Comparison of ENCODE assay signal across 8 cellular contexts in genomic region chr9:121121582-121122087, GRCh38. TPM values are rescaled to one million over a fixed set of nuclear protein-coding genes. Genes with fewer than 3 reads are reported as not detected.
DNase-seq lines count a peak whose midpoint lies in the region; ATAC-seq and TF ChIP-seq lines count a peak whose summit lies in the region.

No MANE protein-coding gene starts in this region.

- H3K4me3 ChIP-seq in Peyer's patch (peak overlapping the region; percentile 29 to 48 (median 44)), fibroblast of lung (replicated peaks in 1 of 4; ENCODE audit: control extremely low read depth in 1 of 4, insufficient read depth in 1 of 4, low read depth in 3 of 4, low read length in 4 of 4) (peak overlapping the region; percentile 26 to 77 (median 53))

- H3K9ac ChIP-seq in fibroblast of lung (ENCODE audit: insufficient read depth, low read length) = no peak overlapping the region

- peak overlapping the region; percentile 38 for H2AFZ ChIP-seq in fibroblast of lung (ENCODE audit: low read length)

- H3K4me1 ChIP-seq in Peyer's patch (peaks cover 0 to 9% (median 4%) of the 10 kb centered on the region in 4 donors), fibroblast of lung (ENCODE audit: control insufficient read depth, extremely low read depth, insufficient read depth, low read length) (peaks cover 2% of the 10 kb centered on the region)

- peaks cover 3% of the 10 kb centered on the region for H3K79me2 ChIP-seq in fibroblast of lung (ENCODE audit: control insufficient read depth, insufficient read depth, low read length)

- no peaks in the 10 kb centered on the region for H4K20me1 ChIP-seq in fibroblast of lung (ENCODE audit: control insufficient read depth, extremely low read depth, insufficient read depth, low read length)

- H3K27me3 ChIP-seq in Peyer's patch = no peaks in the 10 kb centered on the region
- no peaks in the 10 kb centered on the region for H3K27me3 ChIP-seq in fibroblast of lung (ENCODE audit: control insufficient read depth, insufficient read depth, low read length)

- H3K4me3 Mint-ChIP-seq in activated T-helper 1 cell treated with anti-CD3 and anti-CD28 coated beads, Interleukin-12 subunit alpha, Interleukin-12 subunit beta, Interleukin-2, Interleukin-4 antibody, amounts not matched to agents 30 ng/mL and 10 ng/mL and 1 ng/mL, durations not matched to agents 14 hours and 24 hours and 36 hours = peak overlapping the region; percentile 75
- H3K4me3 Mint-ChIP-seq in naive thymus-derived CD8-positive, alpha-beta T cell = peak overlapping the region; percentile 81 to 92 (median 88)
- peak overlapping the region; percentile 82 to 87 for H3K4me3 Mint-ChIP-seq in stimulated activated naive B cell treated with anti-CD40 and anti-IgM and Interleukin-4, amounts not matched to agents 10 μg/mL and 1 μg/mL and 100 μg/mL, for 72 hours

- H3K9me3 Mint-ChIP-seq in activated T-helper 1 cell treated with anti-CD3 and anti-CD28 coated beads, Interleukin-12 subunit alpha, Interleukin-12 subunit beta, Interleukin-2, Interleukin-4 antibody, amounts not matched to agents 30 ng/mL and 10 ng/mL and 1 ng/mL, durations not matched to agents 14 hours and 24 hours and 36 hours = no peaks in the 10 kb centered on the region
- no peaks in the 10 kb centered on the region for H3K9me3 Mint-ChIP-seq in naive thymus-derived CD8-positive, alpha-beta T cell
- H3K9me3 Mint-ChIP-seq in stimulated activated naive B cell treated with anti-CD40 and anti-IgM and Interleukin-4, amounts not matched to agents 10 μg/mL and 1 μg/mL and 100 μg/mL, for 72 hours = no peaks in the 10 kb centered on the region

- H3K27me3 Mint-ChIP-seq in activated T-helper 1 cell treated with anti-CD3 and anti-CD28 coated beads, Interleukin-12 subunit alpha, Interleukin-12 subunit beta, Interleukin-2, Interleukin-4 antibody, amounts not matched to agents 30 ng/mL and 10 ng/mL and 1 ng/mL, durations not matched to agents 14 hours and 24 hours and 36 hours (ENCODE audit: insufficient read depth) = no peaks in the 10 kb centered on the region
- no peaks in the 10 kb centered on the region for H3K27me3 Mint-ChIP-seq in naive thymus-derived CD8-positive, alpha-beta T cell
- H3K27me3 Mint-ChIP-seq in stimulated activated naive B cell treated with anti-CD40 and anti-IgM and Interleukin-4, amounts not matched to agents 10 μg/mL and 1 μg/mL and 100 μg/mL, for 72 hours = no peaks in the 10 kb centered on the region

- POLR2A ChIA-PET in naive thymus-derived CD8-positive, alpha-beta T cell (lab: Charles Lee) = interaction anchor here (0.6 to 5.9 kb wide), 24 partner anchors 10 to 329 kb away, joined by 3 to 90 read pairs (median 4); partner anchors contain the start of genes CNTRL, FBXW2, PSMD5 and RAB14

- ATAC-seq in naive thymus-derived CD8-positive, alpha-beta T cell = peak; percentile 94 to 95
- peak; percentile 97 to 99 for ATAC-seq in stimulated activated naive B cell treated with anti-CD40 and anti-IgM and Interleukin-4, amounts not matched to agents 10 μg/mL and 1 μg/mL and 100 μg/mL, for 72 hours (replicated peaks)

- peaks cover 0 to 7% (median 0%) of the 10 kb centered on the region in 3 donors for H3K36me3 ChIP-seq in Peyer's patch
- no peaks in the 10 kb centered on the region for H3K36me3 ChIP-seq in fibroblast of lung (ENCODE audit: control insufficient read depth, insufficient read depth, low read length)

- H3K27ac ChIP-seq in Peyer's patch (peak overlapping the region; percentile 41 to 72 (median 48)), fibroblast of lung (ENCODE audit: insufficient read depth, low read length) (no peak overlapping the region)

- no peak for TF ChIP-seq CTCF in GM20000 (IDR thresholded peaks at IDR 0.05; ENCODE audit: extremely low read depth, missing control alignments)
- peak in 4 of 6 experiments; percentile 32 to 56 (median 51) for TF ChIP-seq CTCF in Peyer's patch (IDR thresholded peaks at IDR 0.05)
- peak; percentile 18 to 37 for TF ChIP-seq CTCF in fibroblast of lung (conservative IDR thresholded peaks at IDR 0.05 in 1 of 2, IDR thresholded peaks at IDR 0.05 in 1 of 2; ENCODE audit: low read depth in 1 of 2, low read length in 2 of 2)

- peaks cover 50% of the 10 kb centered on the region for H3K4me1 Mint-ChIP-seq in activated T-helper 1 cell treated with anti-CD3 and anti-CD28 coated beads, Interleukin-12 subunit alpha, Interleukin-12 subunit beta, Interleukin-2, Interleukin-4 antibody, amounts not matched to agents 30 ng/mL and 10 ng/mL and 1 ng/mL, durations not matched to agents 14 hours and 24 hours and 36 hours (ENCODE audit: low read depth)
- peaks cover 21 to 56% (median 46%) of the 10 kb centered on the region in 4 donors for H3K4me1 Mint-ChIP-seq in naive thymus-derived CD8-positive, alpha-beta T cell
- H3K4me1 Mint-ChIP-seq in stimulated activated naive B cell treated with anti-CD40 and anti-IgM and Interleukin-4, amounts not matched to agents 10 μg/mL and 1 μg/mL and 100 μg/mL, for 72 hours = peaks cover 17 to 39% of the 10 kb centered on the region in 2 donors

- peak in 1 of 2 donors; percentile 57 for TF ChIP-seq POLR2A in Peyer's patch (IDR thresholded peaks at IDR 0.05)

- H3K4me2 ChIP-seq in fibroblast of lung (ENCODE audit: extremely low read depth, insufficient read depth, low read length) = peak overlapping the region; percentile 65

- in situ Hi-C loops in Caki2 (cut with HindIII; ENCODE audit: low pct_unique_long_range_greater_than_20kb, low sequenced_read_pairs) = no loop called here

- DNase-seq in Caki2 (ENCODE audit: low read depth) (peak; percentile 85), GM20000 (ENCODE audit: low spot score) (peak; percentile 82), HS-5 (ENCODE audit: low read depth) (peak; percentile 84), Peyer's patch (peak; percentile 96 to 99 (median 98)), fibroblast of lung (ENCODE audit: low read depth in 2 of 2) (peak; percentile 95 to 97)
- peak; percentile 96 for DNase-seq in activated T-helper 1 cell treated with anti-CD3 and anti-CD28 coated beads, Interleukin-12 subunit alpha, Interleukin-12 subunit beta, Interleukin-2, Interleukin-4 antibody, amounts not matched to agents 30 ng/mL and 10 ng/mL and 1 ng/mL, durations not matched to agents 14 hours and 24 hours and 36 hours (ENCODE audit: low spot score)
- peak; percentile 87 to 98 (median 96) for DNase-seq in naive thymus-derived CD8-positive, alpha-beta T cell
- peak; percentile 95 for DNase-seq in stimulated activated naive B cell treated with anti-CD40 and anti-IgM and Interleukin-4, amounts not matched to agents 10 μg/mL and 1 μg/mL and 100 μg/mL, for 72 hours

- peaks cover 30% of the 10 kb centered on the region for H3K36me3 Mint-ChIP-seq in activated T-helper 1 cell treated with anti-CD3 and anti-CD28 coated beads, Interleukin-12 subunit alpha, Interleukin-12 subunit beta, Interleukin-2, Interleukin-4 antibody, amounts not matched to agents 30 ng/mL and 10 ng/mL and 1 ng/mL, durations not matched to agents 14 hours and 24 hours and 36 hours (ENCODE audit: low read depth)
- H3K36me3 Mint-ChIP-seq in naive thymus-derived CD8-positive, alpha-beta T cell = peaks cover 3 to 40% (median 15%) of the 10 kb centered on the region in 3 donors
- H3K36me3 Mint-ChIP-seq in stimulated activated naive B cell treated with anti-CD40 and anti-IgM and Interleukin-4, amounts not matched to agents 10 μg/mL and 1 μg/mL and 100 μg/mL, for 72 hours = peaks cover 22 to 30% of the 10 kb centered on the region in 2 donors

- intact Hi-C loops in activated T-helper 1 cell treated with anti-CD3 and anti-CD28 coated beads, Interleukin-12 subunit alpha, Interleukin-12 subunit beta, Interleukin-2, Interleukin-4 antibody, amounts not matched to agents 30 ng/mL and 10 ng/mL and 1 ng/mL, durations not matched to agents 14 hours and 24 hours and 36 hours (cut with micrococcal nuclease) = loop anchor here (1.0 to 2.0 kb wide), 11 partner anchors 12 to 541 kb away; partner anchors contain the start of genes CDK5RAP2, CNTRL, FBXW2 and MEGF9

- no peaks in the 10 kb centered on the region for H3K9me3 ChIP-seq in Peyer's patch
- no peaks in the 10 kb centered on the region for H3K9me3 ChIP-seq in fibroblast of lung (ENCODE audit: control insufficient read depth, insufficient read depth, low read depth, low read length)

- H3K27ac Mint-ChIP-seq in activated T-helper 1 cell treated with anti-CD3 and anti-CD28 coated beads, Interleukin-12 subunit alpha, Interleukin-12 subunit beta, Interleukin-2, Interleukin-4 antibody, amounts not matched to agents 30 ng/mL and 10 ng/mL and 1 ng/mL, durations not matched to agents 14 hours and 24 hours and 36 hours = peak overlapping the region; percentile 78
- peak overlapping the region; percentile 83 to 99 (median 94) for H3K27ac Mint-ChIP-seq in naive thymus-derived CD8-positive, alpha-beta T cell
- H3K27ac Mint-ChIP-seq in stimulated activated naive B cell treated with anti-CD40 and anti-IgM and Interleukin-4, amounts not matched to agents 10 μg/mL and 1 μg/mL and 100 μg/mL, for 72 hours = peak overlapping the region; percentile 92

RNA-seq across cellular contexts. Expression of gene CNTRL, which starts 46.9 kb away (rescaled TPM):
- 1.7 and 21.5 TPM in 2 replicates for total RNA-seq in Caki2 (2014; rRNA removed; shearing (Covaris generic); ENCODE audit: low replicate concordance)
- total RNA-seq in Peyer's patch (100 to 1,000 TPM in 1 of 4 donors, 10 to 100 TPM in 2, 1 to 10 TPM in 1; 5.1 to 113 (median 13.7) TPM), fibroblast of lung (6.2 and 6.8 TPM in 2 replicates)
- 69.9 and 74.2 TPM in 2 replicates for total RNA-seq in activated T-helper 1 cell treated with anti-CD3 and anti-CD28 coated beads, Interleukin-12 subunit alpha, Interleukin-12 subunit beta, Interleukin-2, Interleukin-4 antibody, amounts not matched to agents 30 ng/mL and 10 ng/mL and 1 ng/mL, durations not matched to agents 14 hours and 24 hours and 36 hours
- polyA plus RNA-seq in fibroblast of lung = 3.8 and 6.0 TPM in 2 replicates
- 1.9 and 4.8 TPM in 2 replicates for polyA plus RNA-seq in fibroblast of lung (2012)
- 2.4 and 6.4 TPM in 2 replicates for polyA minus RNA-seq in fibroblast of lung (ENCODE audit: low replicate concordance)
- total RNA-seq in naive thymus-derived CD8-positive, alpha-beta T cell = 100 to 1,000 TPM; 112 to 115 TPM
- polyA plus RNA-seq in naive thymus-derived CD8-positive, alpha-beta T cell = 10 to 100 TPM in 2 of 3 donors, 1 to 10 TPM in 1; 6.5 to 20.6 (median 11.3) TPM
